In genomic region chr2:170227467-170228075, GRCh38 we compare ENCODE assay signal across 20 cellular contexts. TPM values are rescaled to one million over a fixed set of nuclear protein-coding genes. Genes with fewer than 3 reads are reported as not detected.
DNase-seq lines count a peak whose midpoint lies in the region; ATAC-seq, FAIRE-seq and TF ChIP-seq lines count a peak whose summit lies in the region.
"Had no signal": no experiment of that assay in that cellular context is flagged by ENCODE, and none has a peak within 500 bp of the region (broad histone marks: within the 10 kb centered on the region; RNA-seq: fewer than 3 reads in every experiment).

No MANE protein-coding gene starts in this region.

- peaks cover 0 to 8% of the 10 kb centered on the region in 2 experiments; a peak in 1 of 5 replicates for H3K4me1 ChIP-seq in K562 (replicated peaks in 1 of 2; ENCODE audit: control insufficient read depth in 2 of 2, insufficient read depth in 2 of 2, low read length in 2 of 2)
- H3K4me1 ChIP-seq: prostate gland had no signal

- FAIRE-seq in K562 (lab: Jason Lieb, UNC) (no peak), HTR-8/SVneo (lab: Jason Lieb, UNC) (no peak)

- no peaks in the 10 kb centered on the region for H3K9me3 ChIP-seq in K562 (replicated peaks; ENCODE audit: control insufficient read depth, insufficient read depth, low read depth, low read length)
- H3K9me3 ChIP-seq: prostate gland had no signal

- no peaks in the 10 kb centered on the region for H4K20me1 ChIP-seq in K562 (replicated peaks; ENCODE audit: control insufficient read depth, insufficient read depth, low read length)

- H3K9me1 ChIP-seq in K562 (ENCODE audit: control insufficient read depth, insufficient read depth, low read length), result no peaks in the 10 kb centered on the region

- in situ Hi-C loops in K562 (cut with MboI), result no loop called here

- no peaks in the 10 kb centered on the region for H3K79me2 ChIP-seq in K562 (ENCODE audit: control insufficient read depth, insufficient read depth, low read length)

- H3K27ac ChIP-seq in K562 (ENCODE audit: extremely low read depth, low read depth, low read length), result no peak overlapping the region
- H3K27ac ChIP-seq: coronary artery, GM23248, PC-9, prostate gland had no signal

- TF ChIP-seq CTCF in K562 (IDR thresholded peaks at IDR 0.05 in 2 of 3, conservative IDR thresholded peaks at IDR 0.05 in 1 of 3; ENCODE audit: insufficient read depth in 2 of 3, low read depth in 1 of 3, low read length in 3 of 3), result no peak

- ATAC-seq in GM18909 (IDR thresholded peaks at IDR 0.05; ENCODE audit: poor library complexity, unreplicated experiment) (peak; percentile 76), GM21576 (IDR thresholded peaks at IDR 0.05; ENCODE audit: unreplicated experiment) (peak; percentile 89), HG03095 (IDR thresholded peaks at IDR 0.05; ENCODE audit: unreplicated experiment) (peak; percentile 78), K562 (no peak)
- ATAC-seq: activated CD8-positive, alpha-beta T cell treated with anti-CD3 and anti-CD28 coated beads, Interleukin-2, amount 10 ng/mL, durations not matched to agents 7 days and 5 days; stimulated activated naive CD8-positive, alpha-beta T cell treated with anti-CD3 and anti-CD28 coated beads, Interleukin-15, amount 100 ng/mL, for 72 hours had no signal

- H3K9ac ChIP-seq in K562 (ENCODE audit: insufficient read depth in 1 of 2, low read depth in 2 of 2, low read length in 2 of 2), result no peak overlapping the region
- H3K9ac ChIP-seq: GM23248 had no signal

- TF ChIP-seq EP300 in K562 (IDR thresholded peaks at IDR 0.05; ENCODE audit: low read length), result no peak

- intact Hi-C loops in K562 (cut with micrococcal nuclease), result no loop called here

- no peak for TF ChIP-seq POLR2A in K562 (conservative IDR thresholded peaks at IDR 0.05)

- WGBS in K562 (ENCODE audit: insufficient coverage, low coverage, missing lambda C conversion rate), result 70% methylated on average over 5 of the region's 5 CpGs

- H2AFZ ChIP-seq in K562 (ENCODE audit: low read depth, low read length), result peak overlapping the region; percentile 35
- H2AFZ ChIP-seq: GM23248, PC-9 had no signal

- H3K36me3 ChIP-seq in K562 (ENCODE audit: control insufficient read depth, insufficient read depth, low read length), result no peaks in the 10 kb centered on the region
- H3K36me3 ChIP-seq: prostate gland had no signal

- POLR2A ChIA-PET in K562 (lab: Yijun Ruan, JAX), result interaction anchor here (1.1 to 1.3 kb wide), 2 partner anchors 13 to 39 kb away, joined by 3 read pairs; no protein-coding TSS in a partner anchor
- POLR2A ChIA-PET in HEK293T (lab: Yijun Ruan, JAX), result no interaction called here

- CTCF ChIA-PET in K562 (lab: Yijun Ruan, JAX; ENCODE audit: low intra/inter-chr PET ratio) (no interaction called here), HEK293T (lab: Yijun Ruan, JAX) (interaction anchor here (0.6 kb wide), 1 partner anchor 662 kb away, joined by 5 read pairs; no protein-coding TSS in a partner anchor)

- H3K4me2 ChIP-seq in K562 (ENCODE audit: insufficient read depth, low read length), result no peak overlapping the region
- H3K4me2 ChIP-seq: PC-9 had no signal

- no peak overlapping the region for H3K4me3 ChIP-seq in K562
- H3K4me3 ChIP-seq: coronary artery, GM23248, PC-9, prostate gland had no signal

- BruUV-seq in K562 (replicated peaks; lab: Mats Ljungman, UMichigan), result no TSS peak

- DNase-seq in K562 (ENCODE audit: extremely low read depth in 1 of 4, low spot score in 3 of 4) (no peak), occipital lobe (lab: John Stamatoyannopoulos, UW) (no peak), HEK293T (ENCODE audit: extremely low spot score) (no peak), OCI-M1 (lab: John Stamatoyannopoulos, UW) (no peak), HTR-8/SVneo (ENCODE audit: insufficient read length, low spot score) (no peak)
- DNase-seq: activated CD8-positive, alpha-beta T cell treated with anti-CD3 and anti-CD28 coated beads, Interleukin-2, amount 10 ng/mL, durations not matched to agents 7 days and 5 days; C1 segment of cervical spinal cord; GF-D8; GM23248; IMR-90; NCI-H2081; PC-9; stimulated activated CD4-positive, alpha-beta T cell treated with anti-CD3 and anti-CD28 coated beads, Interleukin-2, amount 100 ng/mL, for 48 hours; stimulated activated naive CD8-positive, alpha-beta T cell treated with anti-CD3 and anti-CD28 coated beads, Interleukin-15, amount 100 ng/mL, for 72 hours; T-helper 2 cell had no signal

- TF ChIP-seq RAD21 in K562 (CRISPR knock-in tag; conservative IDR thresholded peaks at IDR 0.05 in 1 of 2, IDR thresholded peaks at IDR 0.05 in 1 of 2), result no peak

- no peaks in the 10 kb centered on the region for H3K27me3 ChIP-seq in K562 (ENCODE audit: control insufficient read depth in 2 of 2, insufficient read depth in 2 of 2, low read length in 2 of 2)

TF ChIP-seq in K562, 482 proteins besides CTCF, POLR2A, EP300 and RAD21 (continues in another document):
- no peak for TF ChIP-seq SLC30A9 (CRISPR knock-in tag; IDR thresholded peaks at IDR 0.05)
- no peak for TF ChIP-seq ZNF282 (CRISPR knock-in tag; IDR thresholded peaks at IDR 0.05)
- no peak for TF ChIP-seq ZNF24 (IDR thresholded peaks at IDR 0.05)
- TF ChIP-seq NFE2 (IDR thresholded peaks at IDR 0.05; ENCODE audit: low read depth), result no peak
- TF ChIP-seq CREM (IDR thresholded peaks at IDR 0.05; ENCODE audit: low read depth), result no peak
- TF ChIP-seq KHSRP (IDR thresholded peaks at IDR 0.05), result no peak
- TF ChIP-seq, protein P1, sequence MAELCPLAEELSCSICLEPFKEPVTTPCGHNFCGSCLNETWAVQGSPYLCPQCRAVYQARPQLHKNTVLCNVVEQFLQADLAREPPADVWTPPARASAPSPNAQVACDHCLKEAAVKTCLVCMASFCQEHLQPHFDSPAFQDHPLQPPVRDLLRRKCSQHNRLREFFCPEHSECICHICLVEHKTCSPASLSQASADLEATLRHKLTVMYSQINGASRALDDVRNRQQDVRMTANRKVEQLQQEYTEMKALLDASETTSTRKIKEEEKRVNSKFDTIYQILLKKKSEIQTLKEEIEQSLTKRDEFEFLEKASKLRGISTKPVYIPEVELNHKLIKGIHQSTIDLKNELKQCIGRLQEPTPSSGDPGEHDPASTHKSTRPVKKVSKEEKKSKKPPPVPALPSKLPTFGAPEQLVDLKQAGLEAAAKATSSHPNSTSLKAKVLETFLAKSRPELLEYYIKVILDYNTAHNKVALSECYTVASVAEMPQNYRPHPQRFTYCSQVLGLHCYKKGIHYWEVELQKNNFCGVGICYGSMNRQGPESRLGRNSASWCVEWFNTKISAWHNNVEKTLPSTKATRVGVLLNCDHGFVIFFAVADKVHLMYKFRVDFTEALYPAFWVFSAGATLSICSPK (IDR thresholded peaks at IDR 0.05; ENCODE audit: borderline replicate concordance), result no peak

TF ChIP-seq in HEK293T, 16 proteins besides CTCF, POLR2A, EP300 and RAD21:
- TF ChIP-seq FOXM1 (IDR thresholded peaks at IDR 0.05; ENCODE audit: borderline replicate concordance) (no peak), FOXA1 (IDR thresholded peaks at IDR 0.05) (no peak), SUZ12 (IDR thresholded peaks at IDR 0.05) (no peak), NFRKB (IDR thresholded peaks at IDR 0.05) (no peak), LEF1 (IDR thresholded peaks at IDR 0.05; ENCODE audit: borderline replicate concordance) (no peak), TARDBP (IDR thresholded peaks at IDR 0.05) (no peak), ARNT (IDR thresholded peaks at IDR 0.05) (no peak), SP1 (IDR thresholded peaks at IDR 0.05) (no peak), HDGF (IDR thresholded peaks at IDR 0.05; ENCODE audit: borderline replicate concordance) (no peak), ELF4 (IDR thresholded peaks at IDR 0.05) (no peak), BHLHE40 (IDR thresholded peaks at IDR 0.05; ENCODE audit: borderline replicate concordance) (no peak), ZNF384 (IDR thresholded peaks at IDR 0.05) (no peak), FOXK2 (IDR thresholded peaks at IDR 0.05) (no peak)
- TF ChIP-seq, protein P2, sequence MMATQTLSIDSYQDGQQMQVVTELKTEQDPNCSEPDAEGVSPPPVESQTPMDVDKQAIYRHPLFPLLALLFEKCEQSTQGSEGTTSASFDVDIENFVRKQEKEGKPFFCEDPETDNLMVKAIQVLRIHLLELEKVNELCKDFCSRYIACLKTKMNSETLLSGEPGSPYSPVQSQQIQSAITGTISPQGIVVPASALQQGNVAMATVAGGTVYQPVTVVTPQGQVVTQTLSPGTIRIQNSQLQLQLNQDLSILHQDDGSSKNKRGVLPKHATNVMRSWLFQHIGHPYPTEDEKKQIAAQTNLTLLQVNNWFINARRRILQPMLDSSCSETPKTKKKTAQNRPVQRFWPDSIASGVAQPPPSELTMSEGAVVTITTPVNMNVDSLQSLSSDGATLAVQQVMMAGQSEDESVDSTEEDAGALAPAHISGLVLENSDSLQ (IDR thresholded peaks at IDR 0.05), result no peak

RNA-seq across cellular contexts. Expression of gene MYO3B, which starts 49.6 kb away (rescaled TPM):
- total RNA-seq in K562 (2011; cell fraction: chromatin; rRNA removed; ENCODE audit: low replicate concordance), result 5.2 and 8.0 TPM in 2 replicates
- total RNA-seq in K562 (2011; cell fraction: nucleolus; rRNA removed), result 1.7 and 2.7 TPM in 2 replicates
- total RNA-seq in K562 (2011; cell fraction: nucleoplasm; rRNA removed), result 3.4 and 3.9 TPM in 2 replicates
- 3.0 and 3.4 TPM in 2 replicates for total RNA-seq in K562 (2014; rRNA removed)
- total RNA-seq in K562 (2014; rRNA removed; fragmentation: Illumina TruSeq; extraction: Trizol), result 4.6 and 4.7 TPM in 2 replicates
- total RNA-seq in K562 (2015; rRNA removed; fragmentation: Illumina TruSeq; extraction: Trizol), result 3.4 and 3.8 TPM in 2 replicates
- total RNA-seq in K562 (2021), result 3.5 and 4.7 TPM in 2 replicates
- 0.32 and 3.6 TPM in 2 replicates for polyA plus RNA-seq in K562 (2011; rRNA removed)
- polyA plus RNA-seq in K562 (2011; cell fraction: cytosol; rRNA removed), result 0.24 and 1.3 TPM in 2 replicates
- 0.79 and 3.4 TPM in 2 replicates for polyA plus RNA-seq in K562 (2011; cell fraction: nucleus; rRNA removed)
- 4.5 and 6.0 TPM in 2 replicates for polyA plus RNA-seq in K562 (2012)
- 3.4 and 4.2 TPM in 2 replicates for polyA plus RNA-seq in K562 (2014; fragmentation: Illumina TruSeq; extraction: Trizol)
- 1 to 10 TPM; 2.9 to 6.5 TPM for polyA plus RNA-seq in K562 (2014; fragmentation: Nextera tagmentation; extraction: Ambion mirVana)
- polyA plus RNA-seq in K562 (2014; rRNA removed), result 2.7 and 3.8 TPM in 2 replicates
- 1.1 and 3.9 TPM in 2 replicates for polyA minus RNA-seq in K562 (2011; rRNA and poly(A)+ RNA removed)
- polyA minus RNA-seq in K562 (2011; cell fraction: cytosol; rRNA and poly(A)+ RNA removed), result 0.27 and 1.7 TPM in 2 replicates
- polyA minus RNA-seq in K562 (2011; cell fraction: nucleus; rRNA and poly(A)+ RNA removed), result 1.9 and 6.5 TPM in 2 replicates
- 0.16 TPM for total RNA-seq in occipital lobe
- total RNA-seq: IMR-90 had no signal
- polyA plus RNA-seq: GM23248 had no signal
